Comparison of ENCODE assay signal across 12 cellular contexts in genomic region chr17:19747829-19748806, GRCh38. TPM values are rescaled to one million over a fixed set of nuclear protein-coding genes. Genes with fewer than 3 reads are reported as not detected.
DNase-seq lines count a peak whose midpoint lies in the region; ATAC-seq, FAIRE-seq and TF ChIP-seq lines count a peak whose summit lies in the region.
"Had no signal": no experiment of that assay in that cellular context is flagged by ENCODE, and none has a peak within 500 bp of the region (broad histone marks: within the 10 kb centered on the region; RNA-seq: fewer than 3 reads in every experiment).

ALDH3A1 (minus strand) TSS chr17:19748298; CDS start chr17:19745129, 3,169 bp downstream.

- no peaks in the 10 kb centered on the region for H3K27me3 ChIP-seq in ascending aorta
- H3K27me3 ChIP-seq in keratinocyte (ENCODE audit: control insufficient read depth, extremely low read depth, insufficient read depth, low read length) = no peaks in the 10 kb centered on the region
- H3K27me3 ChIP-seq in skeletal muscle tissue (ENCODE audit: control insufficient read depth in 3 of 3, insufficient read depth in 3 of 3, low read length in 3 of 3) = no peaks in the 10 kb centered on the region

- peak within 1 kb of the TSS; percentile 41 for H2AFZ ChIP-seq in keratinocyte (ENCODE audit: control insufficient read depth, low read length)

- dilution Hi-C loops in keratinocyte (cut with MboI; ENCODE audit: extremely low pct_ligation_motif_present, low sequenced_read_pairs) = no loop called here

- H3K9me1 ChIP-seq in keratinocyte (ENCODE audit: control insufficient read depth, extremely low read depth, insufficient read depth, low read length) = no peaks in the 10 kb centered on the region

- H3K9me3 ChIP-seq in ascending aorta (no peaks in the 10 kb centered on the region), keratinocyte (ENCODE audit: control insufficient read depth, low read depth, low read length) (no peaks in the 10 kb centered on the region), skeletal muscle tissue (ENCODE audit: control insufficient read depth in 3 of 3, low read length in 3 of 3) (no peaks in the 10 kb centered on the region)

- intact Hi-C loops in ascending aorta (cut with DNase I) = no loop called here

- H3K36me3 ChIP-seq in ascending aorta = no peaks in the 10 kb centered on the region
- no peaks in the 10 kb centered on the region for H3K36me3 ChIP-seq in keratinocyte (ENCODE audit: control insufficient read depth in 2 of 2, extremely low read depth in 1 of 2, insufficient read depth in 2 of 2, low read length in 2 of 2)
- H3K36me3 ChIP-seq in skeletal muscle tissue (ENCODE audit: control insufficient read depth in 3 of 3, insufficient read depth in 3 of 3, low read length in 3 of 3) = no peaks in the 10 kb centered on the region

- TF ChIP-seq CTCF in ascending aorta (IDR thresholded peaks at IDR 0.05) = no peak
- TF ChIP-seq CTCF in keratinocyte (optimal IDR thresholded peaks at IDR 0.05 in 1 of 3, IDR thresholded peaks at IDR 0.05 in 1 of 3, conservative IDR thresholded peaks at IDR 0.05 in 1 of 3; ENCODE audit: extremely low read depth in 1 of 3, insufficient read depth in 2 of 3, low read length in 3 of 3) = no peak

- H3K4me2 ChIP-seq in keratinocyte (ENCODE audit: control insufficient read depth, extremely low read depth, insufficient read depth, low read depth, low read length) = peak within 1 kb of the TSS; percentile 64

- peaks cover 5 to 27% of the 10 kb centered on the region in 2 donors for H3K4me1 ChIP-seq in ascending aorta
- H3K4me1 ChIP-seq in keratinocyte (ENCODE audit: control insufficient read depth, extremely low read depth, insufficient read depth, low read length) = peaks cover 57% of the 10 kb centered on the region
- peaks cover 16 to 35% (median 22%) of the 10 kb centered on the region in 3 donors for H3K4me1 ChIP-seq in skeletal muscle tissue (ENCODE audit: control insufficient read depth in 3 of 3, insufficient read depth in 3 of 3, low read length in 3 of 3)

- H3K4me3 ChIP-seq in ascending aorta = no peak within 1 kb of the TSS
- no peak within 1 kb of the TSS for H3K4me3 ChIP-seq in keratinocyte (ENCODE audit: control insufficient read depth in 2 of 3, extremely low read depth in 1 of 3, insufficient read depth in 2 of 3, low read depth in 1 of 3, low read length in 3 of 3)
- no peak within 1 kb of the TSS for H3K4me3 ChIP-seq in skeletal muscle tissue (ENCODE audit: low read length in 3 of 3)

- ATAC-seq in HG03460 (IDR thresholded peaks at IDR 0.05; ENCODE audit: unreplicated experiment) = no peak
- no peak for ATAC-seq in GM19395 (IDR thresholded peaks at IDR 0.05; ENCODE audit: unreplicated experiment)
- ATAC-seq: activated naive CD4-positive, alpha-beta T cell treated with anti-CD3 and anti-CD28 coated beads, Interleukin-2, amount 50 U/mL, for 72 hours; Panc1 had no signal

- H4K20me1 ChIP-seq in keratinocyte (ENCODE audit: control insufficient read depth, extremely low read depth, insufficient read depth, low read length) = no peaks in the 10 kb centered on the region

- FAIRE-seq in keratinocyte (lab: Jason Lieb, UNC) = peak; percentile 68

- H3K79me2 ChIP-seq in keratinocyte (ENCODE audit: control insufficient read depth, insufficient read depth, low read length) = no peaks in the 10 kb centered on the region

- DNase-seq in H4 (ENCODE audit: low spot score) = peak; percentile 80
- no peak for DNase-seq in ascending aorta (ENCODE audit: low spot score in 2 of 2)
- no peak for DNase-seq in keratinocyte (ENCODE audit: low read depth, low spot score)
- DNase-seq in T-helper 2 cell = no peak
- DNase-seq in middle frontal gyrus (ENCODE audit: extremely low spot score, low spot score) = no peak
- DNase-seq: NCI-H2107 had no signal

- H3K27ac ChIP-seq in ascending aorta (no peak within 1 kb of the TSS), keratinocyte (ENCODE audit: control insufficient read depth, insufficient read depth, low read length) (no peak within 1 kb of the TSS), skeletal muscle tissue (ENCODE audit: low read depth, low read length) (no peak within 1 kb of the TSS)

- H3K9ac ChIP-seq in keratinocyte (ENCODE audit: control insufficient read depth, extremely low read depth, insufficient read depth, low read length) = peak within 1 kb of the TSS; percentile 24
- H3K9ac ChIP-seq in skeletal muscle tissue (ENCODE audit: low read depth in 1 of 3, low read length in 3 of 3) = peak within 1 kb of the TSS; percentile 29 to 51 (median 45)

RNA-seq across cellular contexts. Expression of gene ALDH3A1, which starts in this region (rescaled TPM):
- 41.9 and 51.1 TPM in 2 replicates for total RNA-seq in H4 (2014; rRNA removed; shearing (Covaris generic))
- total RNA-seq in ascending aorta (14.4 TPM), skeletal muscle tissue (not detected)
- 2.0 to 8.4 TPM (median 5.8 TPM) in 3 replicates for polyA plus RNA-seq in keratinocyte
- polyA plus RNA-seq in keratinocyte (2011; ENCODE audit: low read depth) = 1.5 TPM
- 5.9 and 11.1 TPM in 2 replicates for polyA plus RNA-seq in keratinocyte (2011; cell fraction: cytosol; rRNA removed)
- 6.9 and 10.3 TPM in 2 replicates for polyA plus RNA-seq in keratinocyte (2011; cell fraction: nucleus; rRNA removed)
- polyA plus RNA-seq in keratinocyte (2012; ENCODE audit: low replicate concordance) = 1.9 and 4.5 TPM in 2 replicates
- 0.89 to 6.7 TPM (median 3.4 TPM) in 3 replicates for polyA minus RNA-seq in keratinocyte
- 7.3 TPM for polyA minus RNA-seq in keratinocyte (2011; cell fraction: cytosol; rRNA and poly(A)+ RNA removed)
- 4.6 and 5.6 TPM in 2 replicates for polyA minus RNA-seq in keratinocyte (2011; cell fraction: nucleus; rRNA and poly(A)+ RNA removed)
- total RNA-seq: CD4-positive, alpha-beta memory T cell had no signal
- polyA plus RNA-seq: CD4-positive, alpha-beta memory T cell had no signal

Comparison
In these comparisons a context has a peak if more than half of its experiments do, and no peak if none do; other contexts are left out.
1. RNA of gene ALDH3A1 (total RNA-seq): 41.9 to 51.1 TPM in H4 and 14.4 TPM in ascending aorta (single experiment); not detected in skeletal muscle tissue (single experiment); every median in the first group is over 10 times any median in the second.